In the genomic region with DNA sequence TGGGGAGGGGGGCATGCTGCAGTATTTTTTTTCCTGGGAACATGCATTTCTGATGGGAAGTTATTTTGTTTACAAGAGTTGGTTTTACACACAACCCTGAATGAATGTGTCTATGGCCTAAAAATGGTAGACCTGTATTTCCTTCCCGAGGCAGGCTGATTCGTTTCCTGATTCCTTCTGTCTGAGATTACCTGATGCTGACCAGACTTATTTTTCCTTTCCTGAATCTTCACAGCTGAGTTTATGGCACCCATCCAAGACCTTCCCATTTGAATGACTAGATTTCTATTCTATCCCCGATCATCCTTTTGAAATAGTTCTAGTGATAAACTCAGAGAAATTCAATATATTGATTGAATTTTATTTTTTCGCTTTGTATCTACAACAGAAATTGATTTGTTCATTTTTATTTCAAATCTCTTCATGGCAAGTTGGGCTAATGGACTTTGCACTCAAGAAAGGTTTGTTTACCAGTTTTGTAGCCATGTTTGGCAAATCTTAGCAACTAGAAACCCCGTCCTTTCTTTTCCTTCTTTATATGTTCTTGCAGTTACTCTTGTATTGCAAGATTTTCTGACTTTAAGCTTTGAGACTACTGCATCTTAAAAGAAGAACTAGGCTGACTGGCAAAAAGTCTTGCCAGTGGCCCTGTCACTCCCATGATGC, we compare ENCODE assay signal across 2 cellular contexts.
A peak's percentile ranks its signal among the peaks of the same experiment; 100 is the strongest.
TF ChIP-seq lines count a peak whose summit lies in the region.

No MANE protein-coding gene starts in this region.

TF ChIP-seq in SK-N-SH, 30 proteins besides CTCF, POLR2A, EP300 and RAD21:
- TF ChIP-seq, protein P1, sequence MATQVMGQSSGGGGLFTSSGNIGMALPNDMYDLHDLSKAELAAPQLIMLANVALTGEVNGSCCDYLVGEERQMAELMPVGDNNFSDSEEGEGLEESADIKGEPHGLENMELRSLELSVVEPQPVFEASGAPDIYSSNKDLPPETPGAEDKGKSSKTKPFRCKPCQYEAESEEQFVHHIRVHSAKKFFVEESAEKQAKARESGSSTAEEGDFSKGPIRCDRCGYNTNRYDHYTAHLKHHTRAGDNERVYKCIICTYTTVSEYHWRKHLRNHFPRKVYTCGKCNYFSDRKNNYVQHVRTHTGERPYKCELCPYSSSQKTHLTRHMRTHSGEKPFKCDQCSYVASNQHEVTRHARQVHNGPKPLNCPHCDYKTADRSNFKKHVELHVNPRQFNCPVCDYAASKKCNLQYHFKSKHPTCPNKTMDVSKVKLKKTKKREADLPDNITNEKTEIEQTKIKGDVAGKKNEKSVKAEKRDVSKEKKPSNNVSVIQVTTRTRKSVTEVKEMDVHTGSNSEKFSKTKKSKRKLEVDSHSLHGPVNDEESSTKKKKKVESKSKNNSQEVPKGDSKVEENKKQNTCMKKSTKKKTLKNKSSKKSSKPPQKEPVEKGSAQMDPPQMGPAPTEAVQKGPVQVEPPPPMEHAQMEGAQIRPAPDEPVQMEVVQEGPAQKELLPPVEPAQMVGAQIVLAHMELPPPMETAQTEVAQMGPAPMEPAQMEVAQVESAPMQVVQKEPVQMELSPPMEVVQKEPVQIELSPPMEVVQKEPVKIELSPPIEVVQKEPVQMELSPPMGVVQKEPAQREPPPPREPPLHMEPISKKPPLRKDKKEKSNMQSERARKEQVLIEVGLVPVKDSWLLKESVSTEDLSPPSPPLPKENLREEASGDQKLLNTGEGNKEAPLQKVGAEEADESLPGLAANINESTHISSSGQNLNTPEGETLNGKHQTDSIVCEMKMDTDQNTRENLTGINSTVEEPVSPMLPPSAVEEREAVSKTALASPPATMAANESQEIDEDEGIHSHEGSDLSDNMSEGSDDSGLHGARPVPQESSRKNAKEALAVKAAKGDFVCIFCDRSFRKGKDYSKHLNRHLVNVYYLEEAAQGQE (IDR thresholded peaks at IDR 0.05; ENCODE audit: low read depth, low read length) = no peak
- TF ChIP-seq ELF1 (IDR thresholded peaks at IDR 0.05) (no peak), SIN3A (IDR thresholded peaks at IDR 0.05; ENCODE audit: borderline replicate concordance, low read depth, low read length) (no peak), RFX5 (IDR thresholded peaks at IDR 0.05; ENCODE audit: low read length) (no peak), FOSL2 (IDR thresholded peaks at IDR 0.05; ENCODE audit: borderline replicate concordance, low read depth) (no peak), TCF12 (IDR thresholded peaks at IDR 0.05) (peak; percentile 33; the same call in 1 of the 2 replicates), RCOR1 (IDR thresholded peaks at IDR 0.05; ENCODE audit: low read length) (no peak), NFIC (IDR thresholded peaks at IDR 0.05; ENCODE audit: borderline replicate concordance) (peak; percentile 19; the same call in 1 of the 2 replicates)
- TF ChIP-seq, protein P2, sequence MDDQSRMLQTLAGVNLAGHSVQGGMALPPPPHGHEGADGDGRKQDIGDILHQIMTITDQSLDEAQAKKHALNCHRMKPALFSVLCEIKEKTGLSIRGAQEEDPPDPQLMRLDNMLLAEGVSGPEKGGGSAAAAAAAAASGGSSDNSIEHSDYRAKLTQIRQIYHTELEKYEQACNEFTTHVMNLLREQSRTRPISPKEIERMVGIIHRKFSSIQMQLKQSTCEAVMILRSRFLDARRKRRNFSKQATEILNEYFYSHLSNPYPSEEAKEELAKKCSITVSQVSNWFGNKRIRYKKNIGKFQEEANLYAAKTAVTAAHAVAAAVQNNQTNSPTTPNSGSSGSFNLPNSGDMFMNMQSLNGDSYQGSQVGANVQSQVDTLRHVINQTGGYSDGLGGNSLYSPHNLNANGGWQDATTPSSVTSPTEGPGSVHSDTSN (IDR thresholded peaks at IDR 0.05) = 0 out of 2 replicates have a peak, but pooled peaks have one; percentile 12

TF ChIP-seq in SK-N-SH treated with all-trans-retinoic acid at 6 μM for 48 hours, 23 proteins besides CTCF, POLR2A, EP300 and RAD21:
- TF ChIP-seq OSR1 (CRISPR knock-in tag; IDR thresholded peaks at IDR 0.05) = no peak
- TF ChIP-seq, protein P3, sequence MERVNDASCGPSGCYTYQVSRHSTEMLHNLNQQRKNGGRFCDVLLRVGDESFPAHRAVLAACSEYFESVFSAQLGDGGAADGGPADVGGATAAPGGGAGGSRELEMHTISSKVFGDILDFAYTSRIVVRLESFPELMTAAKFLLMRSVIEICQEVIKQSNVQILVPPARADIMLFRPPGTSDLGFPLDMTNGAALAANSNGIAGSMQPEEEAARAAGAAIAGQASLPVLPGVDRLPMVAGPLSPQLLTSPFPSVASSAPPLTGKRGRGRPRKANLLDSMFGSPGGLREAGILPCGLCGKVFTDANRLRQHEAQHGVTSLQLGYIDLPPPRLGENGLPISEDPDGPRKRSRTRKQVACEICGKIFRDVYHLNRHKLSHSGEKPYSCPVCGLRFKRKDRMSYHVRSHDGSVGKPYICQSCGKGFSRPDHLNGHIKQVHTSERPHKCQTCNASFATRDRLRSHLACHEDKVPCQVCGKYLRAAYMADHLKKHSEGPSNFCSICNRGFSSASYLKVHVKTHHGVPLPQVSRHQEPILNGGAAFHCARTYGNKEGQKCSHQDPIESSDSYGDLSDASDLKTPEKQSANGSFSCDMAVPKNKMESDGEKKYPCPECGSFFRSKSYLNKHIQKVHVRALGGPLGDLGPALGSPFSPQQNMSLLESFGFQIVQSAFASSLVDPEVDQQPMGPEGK (CRISPR knock-in tag; IDR thresholded peaks at IDR 0.05; ENCODE audit: borderline replicate concordance) = no peak
- no peak for TF ChIP-seq RARB (CRISPR knock-in tag; IDR thresholded peaks at IDR 0.05)
- TF ChIP-seq ZNF565 (CRISPR knock-in tag; conservative IDR thresholded peaks at IDR 0.05; ENCODE audit: low read depth) = no peak
- TF ChIP-seq ZFP3 (CRISPR knock-in tag; IDR thresholded peaks at IDR 0.05) = no peak
- TF ChIP-seq SNAI2 (CRISPR knock-in tag; IDR thresholded peaks at IDR 0.05) = no peak
- no peak for TF ChIP-seq TCF4 (CRISPR knock-in tag; IDR thresholded peaks at IDR 0.05; ENCODE audit: borderline replicate concordance)
- TF ChIP-seq, protein P4, sequence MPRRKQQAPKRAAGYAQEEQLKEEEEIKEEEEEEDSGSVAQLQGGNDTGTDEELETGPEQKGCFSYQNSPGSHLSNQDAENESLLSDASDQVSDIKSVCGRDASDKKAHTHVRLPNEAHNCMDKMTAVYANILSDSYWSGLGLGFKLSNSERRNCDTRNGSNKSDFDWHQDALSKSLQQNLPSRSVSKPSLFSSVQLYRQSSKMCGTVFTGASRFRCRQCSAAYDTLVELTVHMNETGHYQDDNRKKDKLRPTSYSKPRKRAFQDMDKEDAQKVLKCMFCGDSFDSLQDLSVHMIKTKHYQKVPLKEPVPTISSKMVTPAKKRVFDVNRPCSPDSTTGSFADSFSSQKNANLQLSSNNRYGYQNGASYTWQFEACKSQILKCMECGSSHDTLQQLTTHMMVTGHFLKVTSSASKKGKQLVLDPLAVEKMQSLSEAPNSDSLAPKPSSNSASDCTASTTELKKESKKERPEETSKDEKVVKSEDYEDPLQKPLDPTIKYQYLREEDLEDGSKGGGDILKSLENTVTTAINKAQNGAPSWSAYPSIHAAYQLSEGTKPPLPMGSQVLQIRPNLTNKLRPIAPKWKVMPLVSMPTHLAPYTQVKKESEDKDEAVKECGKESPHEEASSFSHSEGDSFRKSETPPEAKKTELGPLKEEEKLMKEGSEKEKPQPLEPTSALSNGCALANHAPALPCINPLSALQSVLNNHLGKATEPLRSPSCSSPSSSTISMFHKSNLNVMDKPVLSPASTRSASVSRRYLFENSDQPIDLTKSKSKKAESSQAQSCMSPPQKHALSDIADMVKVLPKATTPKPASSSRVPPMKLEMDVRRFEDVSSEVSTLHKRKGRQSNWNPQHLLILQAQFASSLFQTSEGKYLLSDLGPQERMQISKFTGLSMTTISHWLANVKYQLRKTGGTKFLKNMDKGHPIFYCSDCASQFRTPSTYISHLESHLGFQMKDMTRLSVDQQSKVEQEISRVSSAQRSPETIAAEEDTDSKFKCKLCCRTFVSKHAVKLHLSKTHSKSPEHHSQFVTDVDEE (CRISPR knock-in tag; IDR thresholded peaks at IDR 0.05) = no peak
- no peak for TF ChIP-seq ISL1 (CRISPR knock-in tag; IDR thresholded peaks at IDR 0.05)
- TF ChIP-seq, protein P5, sequence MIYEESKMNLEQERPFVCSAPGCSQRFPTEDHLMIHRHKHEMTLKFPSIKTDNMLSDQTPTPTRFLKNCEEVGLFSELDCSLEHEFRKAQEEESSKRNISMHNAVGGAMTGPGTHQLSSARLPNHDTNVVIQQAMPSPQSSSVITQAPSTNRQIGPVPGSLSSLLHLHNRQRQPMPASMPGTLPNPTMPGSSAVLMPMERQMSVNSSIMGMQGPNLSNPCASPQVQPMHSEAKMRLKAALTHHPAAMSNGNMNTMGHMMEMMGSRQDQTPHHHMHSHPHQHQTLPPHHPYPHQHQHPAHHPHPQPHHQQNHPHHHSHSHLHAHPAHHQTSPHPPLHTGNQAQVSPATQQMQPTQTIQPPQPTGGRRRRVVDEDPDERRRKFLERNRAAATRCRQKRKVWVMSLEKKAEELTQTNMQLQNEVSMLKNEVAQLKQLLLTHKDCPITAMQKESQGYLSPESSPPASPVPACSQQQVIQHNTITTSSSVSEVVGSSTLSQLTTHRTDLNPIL (CRISPR knock-in tag; IDR thresholded peaks at IDR 0.05; ENCODE audit: low read depth) = no peak
- no peak for TF ChIP-seq CSDC2 (CRISPR knock-in tag; IDR thresholded peaks at IDR 0.05)
- TF ChIP-seq, protein P6, sequence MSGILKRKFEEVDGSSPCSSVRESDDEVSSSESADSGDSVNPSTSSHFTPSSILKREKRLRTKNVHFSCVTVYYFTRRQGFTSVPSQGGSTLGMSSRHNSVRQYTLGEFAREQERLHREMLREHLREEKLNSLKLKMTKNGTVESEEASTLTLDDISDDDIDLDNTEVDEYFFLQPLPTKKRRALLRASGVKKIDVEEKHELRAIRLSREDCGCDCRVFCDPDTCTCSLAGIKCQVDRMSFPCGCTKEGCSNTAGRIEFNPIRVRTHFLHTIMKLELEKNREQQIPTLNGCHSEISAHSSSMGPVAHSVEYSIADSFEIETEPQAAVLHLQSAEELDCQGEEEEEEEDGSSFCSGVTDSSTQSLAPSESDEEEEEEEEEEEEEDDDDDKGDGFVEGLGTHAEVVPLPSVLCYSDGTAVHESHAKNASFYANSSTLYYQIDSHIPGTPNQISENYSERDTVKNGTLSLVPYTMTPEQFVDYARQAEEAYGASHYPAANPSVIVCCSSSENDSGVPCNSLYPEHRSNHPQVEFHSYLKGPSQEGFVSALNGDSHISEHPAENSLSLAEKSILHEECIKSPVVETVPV (CRISPR knock-in tag; IDR thresholded peaks at IDR 0.05) = no peak
- TF ChIP-seq, protein P7, sequence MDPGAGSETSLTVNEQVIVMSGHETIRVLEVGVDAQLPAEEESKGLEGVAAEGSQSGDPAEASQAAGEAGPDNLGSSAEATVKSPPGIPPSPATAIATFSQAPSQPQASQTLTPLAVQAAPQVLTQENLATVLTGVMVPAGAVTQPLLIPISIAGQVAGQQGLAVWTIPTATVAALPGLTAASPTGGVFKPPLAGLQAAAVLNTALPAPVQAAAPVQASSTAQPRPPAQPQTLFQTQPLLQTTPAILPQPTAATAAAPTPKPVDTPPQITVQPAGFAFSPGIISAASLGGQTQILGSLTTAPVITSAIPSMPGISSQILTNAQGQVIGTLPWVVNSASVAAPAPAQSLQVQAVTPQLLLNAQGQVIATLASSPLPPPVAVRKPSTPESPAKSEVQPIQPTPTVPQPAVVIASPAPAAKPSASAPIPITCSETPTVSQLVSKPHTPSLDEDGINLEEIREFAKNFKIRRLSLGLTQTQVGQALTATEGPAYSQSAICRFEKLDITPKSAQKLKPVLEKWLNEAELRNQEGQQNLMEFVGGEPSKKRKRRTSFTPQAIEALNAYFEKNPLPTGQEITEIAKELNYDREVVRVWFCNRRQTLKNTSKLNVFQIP (CRISPR knock-in tag; IDR thresholded peaks at IDR 0.05; ENCODE audit: borderline replicate concordance, low read depth) = no peak
- TF ChIP-seq ESRRG (CRISPR knock-in tag; IDR thresholded peaks at IDR 0.05) = no peak
- TF ChIP-seq ZNF8 (CRISPR knock-in tag; IDR thresholded peaks at IDR 0.05) = no peak
- no peak for TF ChIP-seq ZC3H10 (CRISPR knock-in tag; IDR thresholded peaks at IDR 0.05)
- TF ChIP-seq GLIS3 (CRISPR knock-in tag; IDR thresholded peaks at IDR 0.05) = no peak
- no peak for TF ChIP-seq ARNTL (CRISPR knock-in tag; IDR thresholded peaks at IDR 0.05; ENCODE audit: borderline replicate concordance, low read depth)
